In genomic region chr2:88038263-88039105, GRCh38 we compare ENCODE assay signal across 10 cellular contexts.
DNase-seq lines count a peak whose midpoint lies in the region; ATAC-seq and TF ChIP-seq lines count a peak whose summit lies in the region.
"Had no signal": no experiment of that assay in that cellular context is flagged by ENCODE, and none has a peak within 500 bp of the region (broad histone marks: within the 10 kb centered on the region; RNA-seq: fewer than 3 reads in every experiment).

No MANE protein-coding gene starts in this region.

- no peaks in the 10 kb centered on the region for H3K9me3 Mint-ChIP-seq in memory B cell

- no peaks in the 10 kb centered on the region for H3K27me3 Mint-ChIP-seq in memory B cell

- TF ChIP-seq CTCF in AG10803 (conservative IDR thresholded peaks at IDR 0.05; ENCODE audit: low read length): no peak
- TF ChIP-seq CTCF in GM13977 (IDR thresholded peaks at IDR 0.05; ENCODE audit: extremely low read depth, insufficient read depth, missing control alignments): no peak

- H3K27ac Mint-ChIP-seq in memory B cell: peak overlapping the region; percentile 75

- H3K36me3 Mint-ChIP-seq in memory B cell: peaks cover 22% of the 10 kb centered on the region

- ATAC-seq in memory B cell (ENCODE audit: low read depth): no peak
- no peak for ATAC-seq in GM21529 (IDR thresholded peaks at IDR 0.05; ENCODE audit: unreplicated experiment)

- peak; percentile 92 for DNase-seq in AG10803 (ENCODE audit: low read depth)
- DNase-seq in HS-27A (ENCODE audit: low read depth): peak; percentile 56
- DNase-seq in amniotic stem cell (lab: John Stamatoyannopoulos, UW): peak; percentile 47
- no peak for DNase-seq in memory B cell (ENCODE audit: low spot score in 2 of 2)
- DNase-seq in GM13977 (ENCODE audit: low spot score): no peak
- no peak for DNase-seq in MV-4-11 (lab: John Stamatoyannopoulos, UW)
- DNase-seq in stimulated activated naive CD4-positive, alpha-beta T cell treated with Interleukin-2 at 50 U/mL for 16 hours (lab: John Stamatoyannopoulos, UW): no peak
- DNase-seq: effector CD8-positive, alpha-beta T cell; NCI-H748 treated with DMSO at 0.1 percent for 48 hours had no signal

- H3K4me1 Mint-ChIP-seq in memory B cell: peaks cover 24% of the 10 kb centered on the region

- no peak overlapping the region for H3K4me3 ChIP-seq in AG10803 (ENCODE audit: low read length)

- in situ Hi-C loops in GM13977 (cut with MboI; ENCODE audit: low pct_unique_long_range_greater_than_20kb, low sequenced_read_pairs, unreplicated experiment): no loop called here

- H3K4me3 Mint-ChIP-seq in memory B cell: no peak overlapping the region

Comparison
In these comparisons a context has a peak if more than half of its experiments do, and no peak if none do; other contexts are left out.
1. DNase-seq: peak in AG10803 (single experiment), HS-27A (single experiment) and amniotic stem cell (single experiment); none in memory B cell (0 of 2), GM13977 (single experiment), MV-4-11 (single experiment) and stimulated activated naive CD4-positive, alpha-beta T cell treated with Interleukin-2 at 50 U/mL for 16 hours (single experiment).